In genomic region chr11:131246156-131246555, GRCh38 we compare ENCODE assay signal across 23 cellular contexts.
"Had no signal": no experiment of that assay in that cellular context is flagged by ENCODE, and none has a peak within 500 bp of the region (broad histone marks: within the 10 kb centered on the region; RNA-seq: fewer than 3 reads in every experiment).

No MANE protein-coding gene starts in this region.

- DNase-seq: activated CD4-positive, alpha-beta T cell treated with anti-CD3 and anti-CD28 coated beads for 4 hours; activated CD4-positive, alpha-beta T cell treated with anti-CD3 and anti-CD28 coated beads, Interleukin-2, amount 50 U/mL, for 4 hours; activated naive CD4-positive, alpha-beta T cell; activated T-cell treated with anti-CD3 and anti-CD28 coated beads for 4 hours; activated T-cell treated with anti-CD3 and anti-CD28 coated beads, Interleukin-2, amount 50 U/mL, for 72 hours; dermis blood vessel endothelial cell; effector CD4-positive, alpha-beta T cell; kidney glomerular epithelial cell; mesenchymal stem cell; natural killer cell; right lobe of liver; stimulated activated CD4-positive, alpha-beta T cell treated with anti-CD3 and anti-CD28 coated beads, Interleukin-2, amount 100 ng/mL, for 48 hours; stimulated activated naive CD4-positive, alpha-beta T cell treated with Interleukin-2 at 50 U/mL for 16 hours had no signal

- H3K4me1 ChIP-seq: left lung, lower lobe of right lung, right lobe of liver had no signal

- H3K27me3 ChIP-seq: right lobe of liver had no signal

- H3K27ac ChIP-seq: epithelial cell of prostate, hepatocyte, left lung, lower lobe of right lung, right lobe of liver, thoracic aorta had no signal

- H2AFZ ChIP-seq: hepatocyte had no signal

- H3K4me3 ChIP-seq: hepatocyte, left lung, lower lobe of right lung, right lobe of liver, thoracic aorta had no signal

- H3K36me3 ChIP-seq: left lung, lower lobe of right lung, right lobe of liver, thoracic aorta had no signal

- FAIRE-seq: bronchial epithelial cell, colon, endometrium, frontal cortex, urothelium cell line had no signal

- H3K79me2 ChIP-seq: hepatocyte had no signal

- H3K9me3 ChIP-seq: left lung, lower lobe of right lung, right lobe of liver, thoracic aorta had no signal
